Comparison of ENCODE assay signal across 28 cellular contexts in genomic region chr11:86256608-86257007, GRCh38.
"Had no signal": no experiment of that assay in that cellular context is flagged by ENCODE, and none has a peak within 500 bp of the region (broad histone marks: within the 10 kb centered on the region; RNA-seq: fewer than 3 reads in every experiment).

No MANE protein-coding gene starts in this region.

- ATAC-seq: activated CD8-positive, alpha-beta memory T cell treated with anti-CD3 and anti-CD28 coated beads, Interleukin-2, amount 10 ng/mL, durations not matched to agents 7 days and 5 days; activated CD8-positive, alpha-beta T cell treated with anti-CD3 and anti-CD28 coated beads for 36 hours; esophagus mucosa; foreskin keratinocyte; heart left ventricle; left colon; naive thymus-derived CD8-positive, alpha-beta T cell had no signal

- H3K9me3 ChIP-seq: heart left ventricle, right atrium auricular region, SK-N-SH, testis, transverse colon had no signal

- H3K9me3 Mint-ChIP-seq: activated B cell treated with CpG ODN at 0.5 μM for 24 hours; activated CD8-positive, alpha-beta T cell treated with anti-CD3 and anti-CD28 coated beads for 36 hours; immature natural killer cell; naive thymus-derived CD8-positive, alpha-beta T cell; T-helper 2 cell treated with Interferon-gamma antibody and Interleukin-4, amounts not matched to agents 5 μg/mL and 100 μg/mL, for 36 hours had no signal

- H3K4me3 Mint-ChIP-seq: activated B cell treated with CpG ODN at 0.5 μM for 24 hours; activated CD8-positive, alpha-beta memory T cell treated with anti-CD3 and anti-CD28 coated beads, Interleukin-2, amount 10 ng/mL, durations not matched to agents 7 days and 5 days; activated CD8-positive, alpha-beta T cell treated with anti-CD3 and anti-CD28 coated beads for 36 hours; immature natural killer cell; naive thymus-derived CD8-positive, alpha-beta T cell; T-helper 2 cell treated with Interferon-gamma antibody and Interleukin-4, amounts not matched to agents 5 μg/mL and 100 μg/mL, for 36 hours had no signal

- H3K27me3 ChIP-seq: foreskin keratinocyte, heart left ventricle, right atrium auricular region, testis, transverse colon had no signal

- H3K9ac ChIP-seq: SK-N-SH had no signal

- DNase-seq: activated B cell treated with CpG ODN at 0.5 μM for 24 hours; activated CD4-positive, alpha-beta T cell treated with anti-CD3 and anti-CD28 coated beads for 4 hours; activated CD8-positive, alpha-beta memory T cell treated with anti-CD3 and anti-CD28 coated beads, Interleukin-2, amount 10 ng/mL, durations not matched to agents 7 days and 5 days; activated CD8-positive, alpha-beta T cell treated with anti-CD3 and anti-CD28 coated beads for 36 hours; activated naive CD4-positive, alpha-beta T cell; amygdala; caudate nucleus; cortex of kidney; foreskin keratinocyte; heart left ventricle; hypothalamus; immature natural killer cell; kidney; left colon; mammary epithelial cell; midbrain; naive thymus-derived CD8-positive, alpha-beta T cell; SK-N-SH; stimulated activated CD4-positive, alpha-beta T cell treated with anti-CD3 and anti-CD28 coated beads, Interleukin-1b, Interleukin-23, amount 100 ng/mL, for 48 hours; stimulated activated CD4-positive, alpha-beta T cell treated with anti-CD3 and anti-CD28 coated beads, Interleukin-4, amount 100 ng/mL, for 4 hours; stimulated activated naive CD4-positive, alpha-beta T cell treated with Interleukin-2 at 50 U/mL for 16 hours; SW 1271; testis; transverse colon had no signal

- H3K4me3 ChIP-seq: heart left ventricle, right atrium auricular region, smooth muscle cell, testis, transverse colon had no signal

- H3K4me2 ChIP-seq: SK-N-SH, smooth muscle cell had no signal

- H3K4me1 ChIP-seq: foreskin keratinocyte, right atrium auricular region, testis had no signal

- H3K27ac Mint-ChIP-seq: activated B cell treated with CpG ODN at 0.5 μM for 24 hours; immature natural killer cell; T-helper 2 cell treated with Interferon-gamma antibody and Interleukin-4, amounts not matched to agents 5 μg/mL and 100 μg/mL, for 36 hours had no signal

- H3K27me3 Mint-ChIP-seq: activated B cell treated with CpG ODN at 0.5 μM for 24 hours; activated CD8-positive, alpha-beta memory T cell treated with anti-CD3 and anti-CD28 coated beads, Interleukin-2, amount 10 ng/mL, durations not matched to agents 7 days and 5 days; activated CD8-positive, alpha-beta T cell treated with anti-CD3 and anti-CD28 coated beads for 36 hours; naive thymus-derived CD8-positive, alpha-beta T cell had no signal

- H3K27ac ChIP-seq: foreskin keratinocyte, heart left ventricle, right atrium auricular region, testis, transverse colon had no signal
